Comparison of ENCODE assay signal across 1 cellular context in the genomic region with DNA sequence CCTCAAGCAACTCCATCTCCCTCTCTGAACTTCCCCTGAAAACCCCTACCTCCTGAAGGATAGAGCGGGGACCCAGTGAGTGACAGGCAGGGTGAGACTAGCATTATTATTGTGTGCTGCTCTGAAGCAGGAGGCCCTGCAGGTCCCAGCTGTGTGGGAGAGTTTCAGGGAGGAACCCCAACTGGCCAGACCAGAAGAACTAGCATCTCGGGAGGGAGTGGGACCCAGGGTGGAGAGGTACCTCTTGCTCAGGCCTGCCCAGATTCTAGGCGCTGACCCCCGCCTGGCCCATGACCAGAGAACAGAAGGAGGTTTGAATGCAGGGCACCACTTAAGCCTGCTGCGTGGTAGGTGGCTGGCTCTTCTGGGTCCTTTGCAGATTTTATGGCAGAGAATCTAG.
A peak's percentile ranks its signal among the peaks of the same experiment; 100 is the strongest.
TF ChIP-seq lines count a peak whose summit lies in the region.

No MANE protein-coding gene starts in this region.

TF ChIP-seq in K562, 482 proteins besides CTCF, POLR2A, EP300 and RAD21:
- TF ChIP-seq BMI1 (IDR thresholded peaks at IDR 0.05; ENCODE audit: low read length) = no peak
- no peak for TF ChIP-seq ELF1 (tag; IDR thresholded peaks at IDR 0.05)
- TF ChIP-seq ZNF644 (tag; IDR thresholded peaks at IDR 0.05; ENCODE audit: low read depth) = no peak
- TF ChIP-seq, protein P1, sequence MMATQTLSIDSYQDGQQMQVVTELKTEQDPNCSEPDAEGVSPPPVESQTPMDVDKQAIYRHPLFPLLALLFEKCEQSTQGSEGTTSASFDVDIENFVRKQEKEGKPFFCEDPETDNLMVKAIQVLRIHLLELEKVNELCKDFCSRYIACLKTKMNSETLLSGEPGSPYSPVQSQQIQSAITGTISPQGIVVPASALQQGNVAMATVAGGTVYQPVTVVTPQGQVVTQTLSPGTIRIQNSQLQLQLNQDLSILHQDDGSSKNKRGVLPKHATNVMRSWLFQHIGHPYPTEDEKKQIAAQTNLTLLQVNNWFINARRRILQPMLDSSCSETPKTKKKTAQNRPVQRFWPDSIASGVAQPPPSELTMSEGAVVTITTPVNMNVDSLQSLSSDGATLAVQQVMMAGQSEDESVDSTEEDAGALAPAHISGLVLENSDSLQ (IDR thresholded peaks at IDR 0.05) = 0 out of 2 replicates have a peak, but pooled peaks have one; percentile 27
- TF ChIP-seq SP1 (CRISPR knock-in tag; IDR thresholded peaks at IDR 0.05) = no peak
- TF ChIP-seq, protein P2, sequence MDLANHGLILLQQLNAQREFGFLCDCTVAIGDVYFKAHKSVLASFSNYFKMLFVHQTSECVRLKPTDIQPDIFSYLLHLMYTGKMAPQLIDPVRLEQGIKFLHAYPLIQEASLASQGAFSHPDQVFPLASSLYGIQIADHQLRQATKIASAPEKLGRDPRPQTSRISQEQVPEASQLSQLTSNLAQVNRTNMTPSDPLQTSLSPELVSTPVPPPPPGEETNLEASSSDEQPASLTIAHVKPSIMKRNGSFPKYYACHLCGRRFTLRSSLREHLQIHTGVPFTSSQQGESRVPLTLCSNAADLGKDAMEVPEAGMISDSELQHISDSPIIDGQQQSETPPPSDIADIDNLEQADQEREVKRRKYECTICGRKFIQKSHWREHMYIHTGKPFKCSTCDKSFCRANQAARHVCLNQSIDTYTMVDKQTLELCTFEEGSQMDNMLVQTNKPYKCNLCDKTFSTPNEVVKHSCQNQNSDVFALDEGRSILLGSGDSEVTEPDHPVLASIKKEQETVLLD (IDR thresholded peaks at IDR 0.05) = no peak
- no peak for TF ChIP-seq GABPA (tag; conservative IDR thresholded peaks at IDR 0.05; ENCODE audit: low read depth)
